17 cellular contexts compared by ENCODE assay signal in genomic region chr1:30742963-30743559, GRCh38. TPM values are rescaled to one million over a fixed set of nuclear protein-coding genes. Genes with fewer than 3 reads are reported as not detected.
DNase-seq lines count a peak whose midpoint lies in the region; ATAC-seq and TF ChIP-seq lines count a peak whose summit lies in the region.
"Had no signal": no experiment of that assay in that cellular context is flagged by ENCODE, and none has a peak within 500 bp of the region (broad histone marks: within the 10 kb centered on the region; RNA-seq: fewer than 3 reads in every experiment).

No MANE protein-coding gene starts in this region.

- no peaks in the 10 kb centered on the region; the same call in 1 of the 2 replicates for H3K27me3 ChIP-seq in KMS-11 (ENCODE audit: insufficient read depth, low read depth)
- H3K27me3 ChIP-seq: body of pancreas, MG63, SJCRH30 had no signal

- no peak for ATAC-seq in natural killer cell treated with Interleukin-12 subunit alpha and Interleukin-12 subunit beta and Interleukin-15 and Interleukin-18, amount 100 ng/mL, for 72 hours
- ATAC-seq: body of pancreas had no signal

- H3K4me1 Mint-ChIP-seq in T-helper 2 cell treated with Interferon-gamma antibody and Interleukin-4, amounts not matched to agents 5 μg/mL and 100 μg/mL, for 36 hours (ENCODE audit: low read depth) = peaks cover 87% of the 10 kb centered on the region
- H3K4me1 Mint-ChIP-seq in activated T-helper 1 cell treated with anti-CD3 and anti-CD28 coated beads, Interleukin-12 subunit alpha, Interleukin-12 subunit beta, Interleukin-2, Interleukin-4 antibody, amounts not matched to agents 30 ng/mL and 10 ng/mL and 1 ng/mL, durations not matched to agents 14 hours and 24 hours and 36 hours (ENCODE audit: low read depth) = peaks cover 96% of the 10 kb centered on the region
- H3K4me1 Mint-ChIP-seq in natural killer cell treated with Interleukin-12 subunit alpha and Interleukin-12 subunit beta and Interleukin-15 and Interleukin-18, amount 100 ng/mL, for 72 hours (ENCODE audit: low read depth in 2 of 2) = peaks cover 92 to 94% of the 10 kb centered on the region in 2 donors
- H3K4me1 Mint-ChIP-seq in type B pancreatic cell (ENCODE audit: unreplicated experiment) = peaks cover 18% of the 10 kb centered on the region

- peak overlapping the region; percentile 87 for H3K4me3 Mint-ChIP-seq in T-helper 2 cell treated with Interferon-gamma antibody and Interleukin-4, amounts not matched to agents 5 μg/mL and 100 μg/mL, for 36 hours
- peak overlapping the region; percentile 64 for H3K4me3 Mint-ChIP-seq in activated T-helper 1 cell treated with anti-CD3 and anti-CD28 coated beads, Interleukin-12 subunit alpha, Interleukin-12 subunit beta, Interleukin-2, Interleukin-4 antibody, amounts not matched to agents 30 ng/mL and 10 ng/mL and 1 ng/mL, durations not matched to agents 14 hours and 24 hours and 36 hours
- H3K4me3 Mint-ChIP-seq in natural killer cell treated with Interleukin-12 subunit alpha and Interleukin-12 subunit beta and Interleukin-15 and Interleukin-18, amount 100 ng/mL, for 72 hours = peak overlapping the region; percentile 81
- H3K4me3 Mint-ChIP-seq in type B pancreatic cell = no peak overlapping the region

- TF ChIP-seq CTCF in KMS-11 (conservative IDR thresholded peaks at IDR 0.05; ENCODE audit: low read depth, low read length) = no peak
- TF ChIP-seq CTCF in type B pancreatic cell (conservative IDR thresholded peaks at IDR 0.05) = no peak

- H3K36me3 Mint-ChIP-seq in T-helper 2 cell treated with Interferon-gamma antibody and Interleukin-4, amounts not matched to agents 5 μg/mL and 100 μg/mL, for 36 hours (ENCODE audit: low read depth) = peaks cover 75% of the 10 kb centered on the region
- peaks cover 64% of the 10 kb centered on the region for H3K36me3 Mint-ChIP-seq in activated T-helper 1 cell treated with anti-CD3 and anti-CD28 coated beads, Interleukin-12 subunit alpha, Interleukin-12 subunit beta, Interleukin-2, Interleukin-4 antibody, amounts not matched to agents 30 ng/mL and 10 ng/mL and 1 ng/mL, durations not matched to agents 14 hours and 24 hours and 36 hours (ENCODE audit: low read depth)
- peaks cover 34% of the 10 kb centered on the region for H3K36me3 Mint-ChIP-seq in natural killer cell treated with Interleukin-12 subunit alpha and Interleukin-12 subunit beta and Interleukin-15 and Interleukin-18, amount 100 ng/mL, for 72 hours
- no peaks in the 10 kb centered on the region for H3K36me3 Mint-ChIP-seq in type B pancreatic cell

- peaks cover 4% of the 10 kb centered on the region for H3K9me3 Mint-ChIP-seq in T-helper 2 cell treated with Interferon-gamma antibody and Interleukin-4, amounts not matched to agents 5 μg/mL and 100 μg/mL, for 36 hours
- H3K9me3 Mint-ChIP-seq in activated T-helper 1 cell treated with anti-CD3 and anti-CD28 coated beads, Interleukin-12 subunit alpha, Interleukin-12 subunit beta, Interleukin-2, Interleukin-4 antibody, amounts not matched to agents 30 ng/mL and 10 ng/mL and 1 ng/mL, durations not matched to agents 14 hours and 24 hours and 36 hours = peaks cover 3% of the 10 kb centered on the region
- H3K9me3 Mint-ChIP-seq in natural killer cell treated with Interleukin-12 subunit alpha and Interleukin-12 subunit beta and Interleukin-15 and Interleukin-18, amount 100 ng/mL, for 72 hours = peaks cover 3% of the 10 kb centered on the region
- no peaks in the 10 kb centered on the region for H3K9me3 Mint-ChIP-seq in type B pancreatic cell

- H2AFZ ChIP-seq in KMS-11 (ENCODE audit: low read depth) = no peak overlapping the region

- DNase-seq in T-helper 2 cell treated with Interferon-gamma antibody and Interleukin-4, amounts not matched to agents 5 μg/mL and 100 μg/mL, for 36 hours (ENCODE audit: low spot score) = no peak
- no peak for DNase-seq in T-helper 2 cell
- no peak for DNase-seq in activated T-helper 1 cell treated with anti-CD3 and anti-CD28 coated beads, Interleukin-12 subunit alpha, Interleukin-12 subunit beta, Interleukin-2, Interleukin-4 antibody, amounts not matched to agents 30 ng/mL and 10 ng/mL and 1 ng/mL, durations not matched to agents 14 hours and 24 hours and 36 hours (ENCODE audit: low spot score)
- no peak for DNase-seq in natural killer cell treated with Interleukin-12 subunit alpha and Interleukin-12 subunit beta and Interleukin-15 and Interleukin-18, amount 100 ng/mL, for 72 hours (ENCODE audit: low spot score)
- no peak for DNase-seq in DMS153 (lab: John Stamatoyannopoulos, UW)
- DNase-seq in type B pancreatic cell (ENCODE audit: extremely low spot score, unreplicated experiment) = no peak
- no peak for DNase-seq in HPDE6-E6E7 (ENCODE audit: extremely low spot score)
- DNase-seq: Caco-2, H7, lower lobe of right lung, MG63, NCI-H2107 had no signal

- H3K4me2 ChIP-seq in KMS-11 = peak overlapping the region; percentile 95

- peaks cover 57% of the 10 kb centered on the region for H3K4me1 ChIP-seq in KMS-11 (ENCODE audit: low read depth, poor library complexity, severe bottlenecking)

- no peaks in the 10 kb centered on the region; the same call in 1 of the 2 replicates for H3K36me3 ChIP-seq in KMS-11 (ENCODE audit: insufficient read depth)
- H3K36me3 ChIP-seq: MG63 had no signal

- intact Hi-C loops in activated T-helper 1 cell treated with anti-CD3 and anti-CD28 coated beads, Interleukin-12 subunit alpha, Interleukin-12 subunit beta, Interleukin-2, Interleukin-4 antibody, amounts not matched to agents 30 ng/mL and 10 ng/mL and 1 ng/mL, durations not matched to agents 14 hours and 24 hours and 36 hours (cut with micrococcal nuclease) = loop anchor here (1.0 to 10.0 kb wide), 6 partner anchors 10 to 1028 kb away; partner anchors contain the start of gene ADGRB2

- H3K9ac ChIP-seq in KMS-11 = no peak overlapping the region

- no peaks in the 10 kb centered on the region for H3K27me3 Mint-ChIP-seq in T-helper 2 cell treated with Interferon-gamma antibody and Interleukin-4, amounts not matched to agents 5 μg/mL and 100 μg/mL, for 36 hours (ENCODE audit: low read depth)
- H3K27me3 Mint-ChIP-seq in activated T-helper 1 cell treated with anti-CD3 and anti-CD28 coated beads, Interleukin-12 subunit alpha, Interleukin-12 subunit beta, Interleukin-2, Interleukin-4 antibody, amounts not matched to agents 30 ng/mL and 10 ng/mL and 1 ng/mL, durations not matched to agents 14 hours and 24 hours and 36 hours (ENCODE audit: insufficient read depth) = no peaks in the 10 kb centered on the region
- H3K27me3 Mint-ChIP-seq in natural killer cell treated with Interleukin-12 subunit alpha and Interleukin-12 subunit beta and Interleukin-15 and Interleukin-18, amount 100 ng/mL, for 72 hours = no peaks in the 10 kb centered on the region
- no peaks in the 10 kb centered on the region for H3K27me3 Mint-ChIP-seq in type B pancreatic cell

- peak overlapping the region; percentile 90; the same call in 1 of the 2 replicates for H3K27ac ChIP-seq in KMS-11
- H3K27ac ChIP-seq: body of pancreas, HL-60, lower lobe of right lung, SJCRH30 had no signal

- no peaks in the 10 kb centered on the region for H4K20me1 ChIP-seq in KMS-11 (ENCODE audit: insufficient read depth)

- no peak overlapping the region for H3K4me3 ChIP-seq in KMS-11 (IDR thresholded peaks at IDR 0.05; ENCODE audit: insufficient read depth, low read depth, low read length)
- H3K4me3 ChIP-seq: body of pancreas, lower lobe of right lung, MG63, SJCRH30 had no signal

- peak overlapping the region; percentile 94 for H3K27ac Mint-ChIP-seq in T-helper 2 cell treated with Interferon-gamma antibody and Interleukin-4, amounts not matched to agents 5 μg/mL and 100 μg/mL, for 36 hours
- H3K27ac Mint-ChIP-seq in activated T-helper 1 cell treated with anti-CD3 and anti-CD28 coated beads, Interleukin-12 subunit alpha, Interleukin-12 subunit beta, Interleukin-2, Interleukin-4 antibody, amounts not matched to agents 30 ng/mL and 10 ng/mL and 1 ng/mL, durations not matched to agents 14 hours and 24 hours and 36 hours = peak overlapping the region; percentile 98
- H3K27ac Mint-ChIP-seq in natural killer cell treated with Interleukin-12 subunit alpha and Interleukin-12 subunit beta and Interleukin-15 and Interleukin-18, amount 100 ng/mL, for 72 hours = peak overlapping the region; percentile 98 to 100
- H3K27ac Mint-ChIP-seq in type B pancreatic cell = no peak overlapping the region

- H3K79me2 ChIP-seq in KMS-11 (ENCODE audit: insufficient read depth, low read depth) = no peaks in the 10 kb centered on the region; the same call in 1 of the 2 replicates

RNA-seq across cellular contexts. Expression of gene LAPTM5, which starts 14.5 kb away (rescaled TPM):
- total RNA-seq in activated T-helper 1 cell treated with anti-CD3 and anti-CD28 coated beads, Interleukin-12 subunit alpha, Interleukin-12 subunit beta, Interleukin-2, Interleukin-4 antibody, amounts not matched to agents 30 ng/mL and 10 ng/mL and 1 ng/mL, durations not matched to agents 14 hours and 24 hours and 36 hours = 199 and 214 TPM in 2 replicates
- 100 to 1,000 TPM; 150 to 153 TPM for total RNA-seq in natural killer cell treated with Interleukin-12 subunit alpha and Interleukin-12 subunit beta and Interleukin-15 and Interleukin-18, amount 100 ng/mL, for 72 hours
- 0.24 and 0.29 TPM in 2 replicates for total RNA-seq in type B pancreatic cell (ENCODE audit: low replicate concordance)
- total RNA-seq: A172, Caco-2 had no signal

RNA-seq across cellular contexts. Expression of gene MATN1, which starts 19.7 kb away (rescaled TPM):
- total RNA-seq in activated T-helper 1 cell treated with anti-CD3 and anti-CD28 coated beads, Interleukin-12 subunit alpha, Interleukin-12 subunit beta, Interleukin-2, Interleukin-4 antibody, amounts not matched to agents 30 ng/mL and 10 ng/mL and 1 ng/mL, durations not matched to agents 14 hours and 24 hours and 36 hours = 0.42 and 0.70 TPM in 2 replicates
- 1 to 10 TPM in 1 of 2 donors, under 1 TPM in 1; 0.31 to 1.1 TPM for total RNA-seq in natural killer cell treated with Interleukin-12 subunit alpha and Interleukin-12 subunit beta and Interleukin-15 and Interleukin-18, amount 100 ng/mL, for 72 hours
- 0.24 and 0.40 TPM in 2 replicates for total RNA-seq in type B pancreatic cell (ENCODE audit: low replicate concordance)
- total RNA-seq: A172, Caco-2, lower lobe of right lung had no signal

Comparison
In these comparisons a context has a peak if more than half of its experiments do, and no peak if none do; other contexts are left out.
1. RNA of gene LAPTM5, which starts 14.5 kb away (total RNA-seq): 199 to 214 TPM in activated T-helper 1 cell treated with anti-CD3 and anti-CD28 coated beads, Interleukin-12 subunit alpha, Interleukin-12 subunit beta, Interleukin-2, Interleukin-4 antibody, amounts not matched to agents 30 ng/mL and 10 ng/mL and 1 ng/mL, durations not matched to agents 14 hours and 24 hours and 36 hours and 150 to 153 TPM in natural killer cell treated with Interleukin-12 subunit alpha and Interleukin-12 subunit beta and Interleukin-15 and Interleukin-18, amount 100 ng/mL, for 72 hours; 0.24 to 0.29 TPM in type B pancreatic cell; every median in the first group is over 100 times any median in the second.